In the genomic region with DNA sequence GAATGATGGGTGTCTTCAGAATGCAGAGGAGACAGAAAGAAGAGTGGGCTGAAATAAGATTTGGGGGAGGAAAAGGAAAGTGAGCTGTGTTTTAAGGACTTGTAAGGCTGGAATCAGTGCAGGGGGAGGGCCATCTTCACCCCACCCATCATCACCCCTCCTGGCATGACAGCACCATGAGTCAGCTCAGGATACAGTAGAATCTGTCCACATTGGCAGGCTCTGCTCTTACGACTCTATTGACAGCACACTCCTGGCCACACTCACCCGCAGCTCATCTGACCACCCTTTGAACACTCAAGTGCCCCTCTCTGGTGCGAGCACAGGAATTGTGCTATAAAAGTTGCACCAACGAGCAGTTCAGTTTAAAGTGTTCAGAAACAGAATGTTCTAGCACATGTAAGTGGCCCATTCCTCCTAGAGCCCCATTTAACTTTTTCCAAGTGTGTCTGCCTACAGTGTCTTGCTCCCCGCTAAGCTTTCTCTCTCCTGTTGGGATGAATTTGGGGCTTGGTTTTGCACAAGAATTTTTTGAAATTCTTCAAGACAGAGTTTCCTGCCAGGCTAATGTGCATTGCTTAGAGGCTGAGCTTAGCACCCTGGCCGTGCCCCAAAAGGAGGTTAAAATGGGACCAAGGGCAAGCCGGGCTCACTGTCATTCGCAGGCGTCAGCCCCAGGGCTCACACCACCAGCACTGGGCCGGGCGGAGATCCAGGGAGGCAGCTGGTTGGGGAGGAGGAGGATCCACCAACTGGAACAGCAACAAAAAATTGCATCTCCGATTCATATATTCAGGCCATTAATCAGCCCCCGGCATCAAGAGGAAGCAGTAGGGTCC, we compare ENCODE assay signal across 10 cellular contexts. TPM values are rescaled to one million over a fixed set of nuclear protein-coding genes. Genes with fewer than 3 reads are reported as not detected.
A peak's percentile ranks its signal among the peaks of the same experiment; 100 is the strongest.
DNase-seq lines count a peak whose midpoint lies in the region; ATAC-seq and TF ChIP-seq lines count a peak whose summit lies in the region.
"Had no signal": no experiment of that assay in that cellular context is flagged by ENCODE, and none has a peak within 500 bp of the region (broad histone marks: within the 10 kb centered on the region; RNA-seq: fewer than 3 reads in every experiment).

No MANE protein-coding gene starts in this region.

- TF ChIP-seq CTCF in HEK293 (tag by site-specific recombination; IDR thresholded peaks at IDR 0.05) (no peak), WI38 (IDR thresholded peaks at IDR 0.05; ENCODE audit: low read depth, low read length) (no peak), heart right ventricle (IDR thresholded peaks at IDR 0.05) (no peak)

- 47 to 54% methylated on average over 13 of the region's 13 CpGs for WGBS in heart right ventricle, 2 donors

- POLR2A ChIA-PET in HEK293 (lab: Yijun Ruan, JAX), result interaction anchor here (0.8 kb wide), 1 partner anchor 8 kb away, joined by 4 read pairs; no protein-coding TSS in a partner anchor
- POLR2A ChIA-PET in activated CD4-positive, alpha-beta memory T cell treated with anti-CD3 and anti-CD28 coated beads, Interleukin-2, amount 10 ng/mL, durations not matched to agents 7 days and 5 days (lab: Charles Lee), result no interaction called here

- H3K4me1 ChIP-seq in HEK293 (ENCODE audit: control insufficient read depth, insufficient read depth, low read length) (peaks cover 6% of the 10 kb centered on the region), heart right ventricle (peaks cover 0 to 15% (median 4%) of the 10 kb centered on the region in 9 donors)

- H3K4me3 Mint-ChIP-seq in activated CD4-positive, alpha-beta memory T cell treated with anti-CD3 and anti-CD28 coated beads, Interleukin-2, amount 10 ng/mL, durations not matched to agents 7 days and 5 days, result no peak overlapping the region
- H3K4me3 Mint-ChIP-seq: nephron had no signal

- H3K9me3 ChIP-seq in HEK293 (ENCODE audit: control insufficient read depth, insufficient read depth, low read depth, low read length), result no peaks in the 10 kb centered on the region
- H3K9me3 ChIP-seq in heart right ventricle, result no peaks in the 10 kb centered on the region

- intact Hi-C loops in heart right ventricle (cut with DNase I), result no loop called here

- peak; percentile 85 to 97 (median 90) for ATAC-seq in heart right ventricle
- ATAC-seq in GM21447 (IDR thresholded peaks at IDR 0.05; ENCODE audit: unreplicated experiment), result no peak
- ATAC-seq in HG03280 (IDR thresholded peaks at IDR 0.05; ENCODE audit: unreplicated experiment), result no peak

- peak; percentile 50 to 62 for DNase-seq in heart right ventricle
- peak; percentile 75 for DNase-seq in stromal cell of bone marrow (ENCODE audit: low read depth)
- DNase-seq in DMS79 treated with DMSO at 0.1 percent for 48 hours (lab: John Stamatoyannopoulos, UW), result no peak
- DNase-seq in activated CD4-positive, alpha-beta memory T cell treated with anti-CD3 and anti-CD28 coated beads, Interleukin-2, amount 10 ng/mL, durations not matched to agents 7 days and 5 days, result no peak
- DNase-seq: activated naive CD4-positive, alpha-beta T cell had no signal

- no peak overlapping the region for H3K27ac ChIP-seq in HEK293 (ENCODE audit: extremely low read depth, low read depth, low read length)
- H3K27ac ChIP-seq in heart right ventricle, result peak overlapping the region in 8 of 10 donors; percentile 44 to 72 (median 59)

- no peaks in the 10 kb centered on the region for H3K36me3 ChIP-seq in HEK293 (ENCODE audit: control insufficient read depth in 2 of 2, insufficient read depth in 1 of 2, low read length in 2 of 2)
- H3K36me3 ChIP-seq in heart right ventricle, result no peaks in the 10 kb centered on the region

- CTCF ChIA-PET in HEK293 (lab: Yijun Ruan, JAX), result interaction anchor here (0.6 kb wide), 1 partner anchor 294 kb away, joined by 3 read pairs; no protein-coding TSS in a partner anchor
- CTCF ChIA-PET in activated CD4-positive, alpha-beta memory T cell treated with anti-CD3 and anti-CD28 coated beads, Interleukin-2, amount 10 ng/mL, durations not matched to agents 7 days and 5 days (lab: Charles Lee), result no interaction called here

- no peaks in the 10 kb centered on the region for H3K36me3 Mint-ChIP-seq in activated CD4-positive, alpha-beta memory T cell treated with anti-CD3 and anti-CD28 coated beads, Interleukin-2, amount 10 ng/mL, durations not matched to agents 7 days and 5 days (ENCODE audit: low read depth)

- no peak overlapping the region for H3K27ac Mint-ChIP-seq in activated CD4-positive, alpha-beta memory T cell treated with anti-CD3 and anti-CD28 coated beads, Interleukin-2, amount 10 ng/mL, durations not matched to agents 7 days and 5 days

- H3K4me1 Mint-ChIP-seq in activated CD4-positive, alpha-beta memory T cell treated with anti-CD3 and anti-CD28 coated beads, Interleukin-2, amount 10 ng/mL, durations not matched to agents 7 days and 5 days, result peaks cover 4% of the 10 kb centered on the region

- no peak overlapping the region for H3K4me3 ChIP-seq in HEK293 (ENCODE audit: low read depth, low read length)
- peak overlapping the region; percentile 47 for H3K4me3 ChIP-seq in WI38 (ENCODE audit: low read depth, low read length)
- H3K4me3 ChIP-seq in heart right ventricle, result peak overlapping the region in 1 of 10 donors; percentile 10

- peaks cover 0 to 14% (median 0%) of the 10 kb centered on the region in 7 donors for H3K27me3 ChIP-seq in heart right ventricle

- no peaks in the 10 kb centered on the region for H3K9me3 Mint-ChIP-seq in activated CD4-positive, alpha-beta memory T cell treated with anti-CD3 and anti-CD28 coated beads, Interleukin-2, amount 10 ng/mL, durations not matched to agents 7 days and 5 days
- H3K9me3 Mint-ChIP-seq: nephron had no signal

- H3K27me3 Mint-ChIP-seq in activated CD4-positive, alpha-beta memory T cell treated with anti-CD3 and anti-CD28 coated beads, Interleukin-2, amount 10 ng/mL, durations not matched to agents 7 days and 5 days, result peaks cover 45% of the 10 kb centered on the region

TF ChIP-seq in HEK293, 187 proteins besides CTCF, POLR2A, EP300 and RAD21:
- TF ChIP-seq ZNF600 (tag by site-specific recombination; IDR thresholded peaks at IDR 0.05) (peak; percentile 82), ZNF341 (tag by site-specific recombination; IDR thresholded peaks at IDR 0.05; ENCODE audit: low read depth) (peak; percentile 27; the same call in 1 of the 2 replicates), ZNF76 (tag by site-specific recombination; IDR thresholded peaks at IDR 0.05; ENCODE audit: borderline replicate concordance, low read depth) (no peak)
- TF ChIP-seq, protein P1, sequence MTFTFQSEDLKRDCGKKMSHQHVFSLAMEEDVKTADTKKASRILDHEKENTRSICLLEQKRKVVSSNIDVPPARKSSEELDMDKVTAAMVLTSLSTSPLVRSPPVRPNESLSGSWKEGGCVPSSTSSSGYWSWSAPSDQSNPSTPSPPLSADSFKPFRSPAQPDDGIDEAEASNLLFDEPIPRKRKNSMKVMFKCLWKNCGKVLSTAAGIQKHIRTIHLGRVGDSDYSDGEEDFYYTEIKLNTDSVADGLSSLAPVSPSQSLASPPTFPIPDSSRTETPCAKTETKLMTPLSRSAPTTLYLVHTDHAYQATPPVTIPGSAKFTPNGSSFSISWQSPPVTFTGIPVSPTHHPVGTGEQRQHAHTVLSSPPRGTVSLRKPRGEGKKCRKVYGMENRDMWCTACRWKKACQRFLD (tag by site-specific recombination; IDR thresholded peaks at IDR 0.05), result no peak
- TF ChIP-seq, protein P2, sequence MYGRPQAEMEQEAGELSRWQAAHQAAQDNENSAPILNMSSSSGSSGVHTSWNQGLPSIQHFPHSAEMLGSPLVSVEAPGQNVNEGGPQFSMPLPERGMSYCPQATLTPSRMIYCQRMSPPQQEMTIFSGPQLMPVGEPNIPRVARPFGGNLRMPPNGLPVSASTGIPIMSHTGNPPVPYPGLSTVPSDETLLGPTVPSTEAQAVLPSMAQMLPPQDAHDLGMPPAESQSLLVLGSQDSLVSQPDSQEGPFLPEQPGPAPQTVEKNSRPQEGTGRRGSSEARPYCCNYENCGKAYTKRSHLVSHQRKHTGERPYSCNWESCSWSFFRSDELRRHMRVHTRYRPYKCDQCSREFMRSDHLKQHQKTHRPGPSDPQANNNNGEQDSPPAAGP (tag by site-specific recombination; IDR thresholded peaks at IDR 0.05), result 0 out of 2 replicates have a peak, but pooled peaks have one; percentile 24

RNA-seq across cellular contexts. Expression of a gene that starts 12.1 kb away (rescaled TPM):
- total RNA-seq in heart right ventricle, result 1 to 10 TPM in 9 of 10 donors, under 1 TPM in 1; 0.77 to 4.1 (median 1.8) TPM
- polyA plus RNA-seq in heart right ventricle, result 1 to 10 TPM in 1 of 2 donors, under 1 TPM in 1; 0.44 to 2.5 TPM
- total RNA-seq in activated CD4-positive, alpha-beta memory T cell treated with anti-CD3 and anti-CD28 coated beads, Interleukin-2, amount 10 ng/mL, durations not matched to agents 7 days and 5 days, result not detected

Comparison
In these comparisons a context has a peak if more than half of its experiments do, and no peak if none do; other contexts are left out.
1. ATAC-seq: peak in heart right ventricle (8 of 8); none in GM21447 (single experiment) and HG03280 (single experiment).
2. DNase-seq: peak in heart right ventricle (2 of 2) and stromal cell of bone marrow (single experiment); none in DMS79 treated with DMSO at 0.1 percent for 48 hours (single experiment) and activated CD4-positive, alpha-beta memory T cell treated with anti-CD3 and anti-CD28 coated beads, Interleukin-2, amount 10 ng/mL, durations not matched to agents 7 days and 5 days (single experiment).